Comparison of ENCODE assay signal across 8 cellular contexts in genomic region chr9:33523397-33524296, GRCh38. TPM values are rescaled to one million over a fixed set of nuclear protein-coding genes. Genes with fewer than 3 reads are reported as not detected.
DNase-seq lines count a peak whose midpoint lies in the region; ATAC-seq and TF ChIP-seq lines count a peak whose summit lies in the region.
"Not testable (repeated sequence)": the region's sequence is repeated elsewhere in the genome, so short reads cannot be mapped to it uniquely, and the experiment has no call there.

ANKRD18B (plus strand) TSS chr9:33524251; CDS start chr9:33524490, 239 bp downstream.

- not testable (repeated sequence) for H3F3A ChIP-seq in GM23338 (replicated peaks; ENCODE audit: low read depth)

- H4K20me1 ChIP-seq in GM23338 (replicated peaks; ENCODE audit: insufficient read depth), result not testable (repeated sequence)

- H3K9me2 ChIP-seq in GM23338 (ENCODE audit: insufficient read depth), result not testable (repeated sequence)

- peak within 1 kb of the TSS; percentile 84 for H3K4me2 ChIP-seq in GM23338

- not testable (repeated sequence) for H3K27me3 Mint-ChIP-seq in GM23338 (ENCODE audit: insufficient read depth, low read depth, poor library complexity)
- H3K27me3 Mint-ChIP-seq in activated naive CD4-positive, alpha-beta T cell treated with anti-CD3 and anti-CD28 coated beads, Interleukin-2, amount 50 U/mL, for 24 hours, result peaks cover 34% of the 10 kb centered on the region

- not testable (repeated sequence) for H3K27ac ChIP-seq in GM23338 (ENCODE audit: low read depth)

- H3K4me3 Mint-ChIP-seq in GM23338, result peak within 1 kb of the TSS; percentile 95
- H3K4me3 Mint-ChIP-seq in activated naive CD4-positive, alpha-beta T cell treated with anti-CD3 and anti-CD28 coated beads, Interleukin-2, amount 50 U/mL, for 24 hours, result peak within 1 kb of the TSS; percentile 83

- peak within 1 kb of the TSS; percentile 88 for H3K4me3 ChIP-seq in BE2C (ENCODE audit: low read depth, low read length)
- H3K4me3 ChIP-seq in GM23338, result peak within 1 kb of the TSS; percentile 80
- H3K4me3 ChIP-seq in mucosa of descending colon, result not testable (repeated sequence)

- peak; percentile 94 for ATAC-seq in GM23338
- ATAC-seq in mucosa of descending colon, result peak; percentile 79

- DNase-seq in BE2C, result peak; percentile 95
- DNase-seq in GM23338 (ENCODE audit: low spot score), result peak; percentile 74
- peak; percentile 10 for DNase-seq in NCI-H2171 (lab: John Stamatoyannopoulos, UW)
- DNase-seq in T-helper 9 cell, result peak; percentile 29
- peak; percentile 55 for DNase-seq in fibroblast of peridontal ligament (ENCODE audit: extremely low read depth)
- DNase-seq in mucosa of descending colon, result peak; percentile 4 to 50 (median 48)
- DNase-seq in stimulated activated CD4-positive, alpha-beta T cell treated with anti-CD3 and anti-CD28 coated beads, TNF-alpha, amount 100 ng/mL, for 24 hours (ENCODE audit: low read depth in 3 of 3), result peak in 2 of 3 experiments; percentile 14 to 52

- peak within 1 kb of the TSS; percentile 39; the same call in 1 of the 2 replicates for H3K27ac Mint-ChIP-seq in GM23338
- not testable (repeated sequence) for H3K27ac Mint-ChIP-seq in activated naive CD4-positive, alpha-beta T cell treated with anti-CD3 and anti-CD28 coated beads, Interleukin-2, amount 50 U/mL, for 24 hours

- not testable (repeated sequence) for H3K36me3 Mint-ChIP-seq in GM23338 (ENCODE audit: low read depth); activated naive CD4-positive, alpha-beta T cell treated with anti-CD3 and anti-CD28 coated beads, Interleukin-2, amount 50 U/mL, for 24 hours

- H3K79me2 ChIP-seq in GM23338 (replicated peaks; ENCODE audit: insufficient read depth), result not testable (repeated sequence)

- H3K4me1 ChIP-seq in BE2C; GM23338 (ENCODE audit: insufficient read depth); mucosa of descending colon (ENCODE audit: low read depth): not testable (repeated sequence)

- peak within 1 kb of the TSS; percentile 60 for H2AFZ ChIP-seq in GM23338

- H3K9me3 Mint-ChIP-seq in GM23338; activated naive CD4-positive, alpha-beta T cell treated with anti-CD3 and anti-CD28 coated beads, Interleukin-2, amount 50 U/mL, for 24 hours: not testable (repeated sequence)

- H3K9me3 ChIP-seq in BE2C, mucosa of descending colon: not testable (repeated sequence)

- intact Hi-C loops in mucosa of descending colon (cut with DNase I, micrococcal nuclease), result not testable (repeated sequence)

- H3K36me3 ChIP-seq in BE2C; GM23338 (ENCODE audit: insufficient read depth); mucosa of descending colon (ENCODE audit: low read depth): not testable (repeated sequence)

- H3K4me1 Mint-ChIP-seq in GM23338, result peaks cover 12% of the 10 kb centered on the region
- not testable (repeated sequence) for H3K4me1 Mint-ChIP-seq in activated naive CD4-positive, alpha-beta T cell treated with anti-CD3 and anti-CD28 coated beads, Interleukin-2, amount 50 U/mL, for 24 hours

- H3K27me3 ChIP-seq in BE2C, result not testable (repeated sequence)
- peaks cover 15% of the 10 kb centered on the region for H3K27me3 ChIP-seq in GM23338 (ENCODE audit: insufficient read depth)

- peak; percentile 52 for TF ChIP-seq CTCF in BE2C (IDR thresholded peaks at IDR 0.05; ENCODE audit: low read depth, low read length)
- peak in 1 of 2 experiments; percentile 25; a peak in 2 of 4 replicates for TF ChIP-seq CTCF in GM23338 (conservative IDR thresholded peaks at IDR 0.05; ENCODE audit: low read depth in 2 of 2)
- TF ChIP-seq CTCF in mucosa of descending colon (IDR thresholded peaks at IDR 0.05), result not testable (repeated sequence)

TF ChIP-seq in GM23338, 12 proteins besides CTCF, POLR2A, EP300 and RAD21:
- peak; percentile 50; the same call in 1 of the 2 replicates for TF ChIP-seq POLR2AphosphoS5 (IDR thresholded peaks at IDR 0.05; ENCODE audit: low read depth)

RNA-seq across cellular contexts. Expression of gene ANKRD18B, which starts in this region (rescaled TPM):
- 1.9 TPM for polyA plus RNA-seq in BE2C (2012; ENCODE audit: insufficient read depth, insufficient read length, low read depth)
- total RNA-seq in GM23338 (2014; rRNA removed; shearing (Covaris generic)), result 4.1 and 6.4 TPM in 2 replicates
- 9.2 and 12.4 TPM in 2 replicates for polyA plus RNA-seq in GM23338 (2016; fragmentation: Nextera tagmentation; extraction: Ambion mirVana)
- 1 to 10 TPM in 1 of 3 donors, under 1 TPM in 1, not detected in 1; 0.49 to 1.7 TPM for total RNA-seq in mucosa of descending colon

Comparison
In these comparisons a context has a peak if more than half of its experiments do, and no peak if none do; other contexts are left out.
1. DNase-seq: peak in every context shown above with its lines; median percentile 95 in BE2C; 74 in GM23338; 55 in fibroblast of peridontal ligament; 48 in mucosa of descending colon; 33 in stimulated activated CD4-positive, alpha-beta T cell treated with anti-CD3 and anti-CD28 coated beads, TNF-alpha, amount 100 ng/mL, for 24 hours; 29 in T-helper 9 cell; 10 in NCI-H2171.